ENCODE assay signal across 8 cellular contexts in genomic region chr4:138405934-138406567, GRCh38.
A peak's percentile ranks its signal among the peaks of the same experiment; 100 is the strongest.
DNase-seq lines count a peak whose midpoint lies in the region; ATAC-seq, FAIRE-seq and TF ChIP-seq lines count a peak whose summit lies in the region.

No MANE protein-coding gene starts in this region.

- H3K27me3 ChIP-seq in K562 (ENCODE audit: control insufficient read depth in 2 of 2, insufficient read depth in 2 of 2, low read length in 2 of 2) (no peaks in the 10 kb centered on the region), gastroesophageal sphincter (no peaks in the 10 kb centered on the region)

- H3K36me3 ChIP-seq in K562 (ENCODE audit: control insufficient read depth, insufficient read depth, low read length) (no peaks in the 10 kb centered on the region), gastroesophageal sphincter (no peaks in the 10 kb centered on the region)

- ATAC-seq in GM19463 (IDR thresholded peaks at IDR 0.05; ENCODE audit: unreplicated experiment) (peak; percentile 50), HG03378 (IDR thresholded peaks at IDR 0.05; ENCODE audit: unreplicated experiment) (peak; percentile 91), K562 (no peak), gastroesophageal sphincter (no peak)

- H3K4me3 ChIP-seq in K562 (no peak overlapping the region), gastroesophageal sphincter (no peak overlapping the region)

- H3K9me1 ChIP-seq in K562 (ENCODE audit: control insufficient read depth, insufficient read depth, low read length), result no peaks in the 10 kb centered on the region

- no peak overlapping the region for H3K9ac ChIP-seq in K562 (ENCODE audit: insufficient read depth in 1 of 2, low read depth in 2 of 2, low read length in 2 of 2)

- H3K27ac ChIP-seq in K562 (ENCODE audit: extremely low read depth, low read depth, low read length), result no peak overlapping the region
- no peak overlapping the region for H3K27ac ChIP-seq in gastroesophageal sphincter

- intact Hi-C loops in K562 (cut with micrococcal nuclease), result no loop called here

- TF ChIP-seq RAD21 in K562 (CRISPR knock-in tag; conservative IDR thresholded peaks at IDR 0.05 in 1 of 2, IDR thresholded peaks at IDR 0.05 in 1 of 2), result no peak

- H3K4me2 ChIP-seq in K562 (ENCODE audit: insufficient read depth, low read length), result no peak overlapping the region

- TF ChIP-seq EP300 in K562 (IDR thresholded peaks at IDR 0.05; ENCODE audit: low read length) (no peak), gastroesophageal sphincter (IDR thresholded peaks at IDR 0.05) (no peak)

- POLR2A ChIA-PET in K562 (lab: Yijun Ruan, JAX), result no interaction called here

- BruUV-seq in K562 (replicated peaks; lab: Mats Ljungman, UMichigan), result no TSS peak

- TF ChIP-seq POLR2A in K562 (conservative IDR thresholded peaks at IDR 0.05) (no peak), gastroesophageal sphincter (IDR thresholded peaks at IDR 0.05) (no peak)

- no peaks in the 10 kb centered on the region for H4K20me1 ChIP-seq in K562 (replicated peaks; ENCODE audit: control insufficient read depth, insufficient read depth, low read length)

- no peak for TF ChIP-seq CTCF in K562 (IDR thresholded peaks at IDR 0.05 in 2 of 3, conservative IDR thresholded peaks at IDR 0.05 in 1 of 3; ENCODE audit: insufficient read depth in 2 of 3, low read depth in 1 of 3, low read length in 3 of 3)
- no peak for TF ChIP-seq CTCF in gastroesophageal sphincter (IDR thresholded peaks at IDR 0.05)

- DNase-seq in AG08396 (ENCODE audit: low spot score) (peak; percentile 13), K562 (ENCODE audit: extremely low read depth in 1 of 4, low spot score in 3 of 4) (no peak), hippocampal formation (lab: John Stamatoyannopoulos, UW) (no peak), urothelium cell line (ENCODE audit: low spot score) (no peak), G401 (ENCODE audit: low spot score) (no peak)

- no peak overlapping the region; the same call in 1 of the 2 replicates for H2AFZ ChIP-seq in K562 (ENCODE audit: low read depth, low read length)

- CTCF ChIA-PET in K562 (lab: Yijun Ruan, JAX; ENCODE audit: low intra/inter-chr PET ratio), result no interaction called here

- FAIRE-seq in K562 (lab: Jason Lieb, UNC) (no peak), urothelium cell line (lab: Jason Lieb, UNC) (no peak)

- 0% methylated on average over 1 of the region's 1 CpG for WGBS in K562 (ENCODE audit: insufficient coverage, low coverage, missing lambda C conversion rate)
- WGBS in gastroesophageal sphincter (ENCODE audit: low coverage in 1 of 2), 2 donors, result 65 to 82% methylated on average over 1 of the region's 1 CpG

- H3K9me3 ChIP-seq in K562 (replicated peaks; ENCODE audit: control insufficient read depth, insufficient read depth, low read depth, low read length) (no peaks in the 10 kb centered on the region), gastroesophageal sphincter (no peaks in the 10 kb centered on the region)

- in situ Hi-C loops in K562 (cut with MboI) (no loop called here), G401 (cut with HindIII; ENCODE audit: low sequenced_read_pairs) (no loop called here)

- 0 out of 5 replicates have a peak, but pooled peaks cover 0 to 13% of the 10 kb centered on the region in 2 experiments for H3K4me1 ChIP-seq in K562 (replicated peaks in 1 of 2; ENCODE audit: control insufficient read depth in 2 of 2, insufficient read depth in 2 of 2, low read length in 2 of 2)
- H3K4me1 ChIP-seq in gastroesophageal sphincter, result peaks cover 0 to 7% (median 0%) of the 10 kb centered on the region in 3 donors

- H3K79me2 ChIP-seq in K562 (ENCODE audit: control insufficient read depth, insufficient read depth, low read length), result no peaks in the 10 kb centered on the region

TF ChIP-seq in K562, 482 proteins besides CTCF, POLR2A, EP300 and RAD21:
- peak; percentile 22; the same call in 1 of the 2 replicates for TF ChIP-seq C11orf30 (IDR thresholded peaks at IDR 0.05; ENCODE audit: low read depth)
- TF ChIP-seq MITF (IDR thresholded peaks at IDR 0.05), result 0 out of 2 replicates have a peak, but pooled peaks have one; percentile 27
- TF ChIP-seq FOSL1 (tag; conservative IDR thresholded peaks at IDR 0.05), result peak; percentile 57
- TF ChIP-seq, protein P1, sequence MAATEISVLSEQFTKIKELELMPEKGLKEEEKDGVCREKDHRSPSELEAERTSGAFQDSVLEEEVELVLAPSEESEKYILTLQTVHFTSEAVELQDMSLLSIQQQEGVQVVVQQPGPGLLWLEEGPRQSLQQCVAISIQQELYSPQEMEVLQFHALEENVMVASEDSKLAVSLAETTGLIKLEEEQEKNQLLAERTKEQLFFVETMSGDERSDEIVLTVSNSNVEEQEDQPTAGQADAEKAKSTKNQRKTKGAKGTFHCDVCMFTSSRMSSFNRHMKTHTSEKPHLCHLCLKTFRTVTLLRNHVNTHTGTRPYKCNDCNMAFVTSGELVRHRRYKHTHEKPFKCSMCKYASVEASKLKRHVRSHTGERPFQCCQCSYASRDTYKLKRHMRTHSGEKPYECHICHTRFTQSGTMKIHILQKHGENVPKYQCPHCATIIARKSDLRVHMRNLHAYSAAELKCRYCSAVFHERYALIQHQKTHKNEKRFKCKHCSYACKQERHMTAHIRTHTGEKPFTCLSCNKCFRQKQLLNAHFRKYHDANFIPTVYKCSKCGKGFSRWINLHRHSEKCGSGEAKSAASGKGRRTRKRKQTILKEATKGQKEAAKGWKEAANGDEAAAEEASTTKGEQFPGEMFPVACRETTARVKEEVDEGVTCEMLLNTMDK (IDR thresholded peaks at IDR 0.05; ENCODE audit: borderline replicate concordance, insufficient read depth, low read depth, low read length, poor library complexity, severe bottlenecking), result no peak
- peak; percentile 59; the same call in 1 of the 2 replicates for TF ChIP-seq SOX6 (IDR thresholded peaks at IDR 0.05)
- TF ChIP-seq ZNF24 (IDR thresholded peaks at IDR 0.05), result no peak
- TF ChIP-seq SRSF1 (IDR thresholded peaks at IDR 0.05; ENCODE audit: low read depth, low read length), result no peak
- no peak for TF ChIP-seq HEY1 (CRISPR knock-in tag; IDR thresholded peaks at IDR 0.05; ENCODE audit: borderline replicate concordance)
- TF ChIP-seq CEBPG (CRISPR knock-in tag; IDR thresholded peaks at IDR 0.05), result peak; percentile 66; the same call in 1 of the 2 replicates
- TF ChIP-seq CEBPG (tag; conservative IDR thresholded peaks at IDR 0.05 in 1 of 2, IDR thresholded peaks at IDR 0.05 in 1 of 2), result peak; percentile 52 to 67; a peak in 3 of 4 replicates
- TF ChIP-seq, protein P2, sequence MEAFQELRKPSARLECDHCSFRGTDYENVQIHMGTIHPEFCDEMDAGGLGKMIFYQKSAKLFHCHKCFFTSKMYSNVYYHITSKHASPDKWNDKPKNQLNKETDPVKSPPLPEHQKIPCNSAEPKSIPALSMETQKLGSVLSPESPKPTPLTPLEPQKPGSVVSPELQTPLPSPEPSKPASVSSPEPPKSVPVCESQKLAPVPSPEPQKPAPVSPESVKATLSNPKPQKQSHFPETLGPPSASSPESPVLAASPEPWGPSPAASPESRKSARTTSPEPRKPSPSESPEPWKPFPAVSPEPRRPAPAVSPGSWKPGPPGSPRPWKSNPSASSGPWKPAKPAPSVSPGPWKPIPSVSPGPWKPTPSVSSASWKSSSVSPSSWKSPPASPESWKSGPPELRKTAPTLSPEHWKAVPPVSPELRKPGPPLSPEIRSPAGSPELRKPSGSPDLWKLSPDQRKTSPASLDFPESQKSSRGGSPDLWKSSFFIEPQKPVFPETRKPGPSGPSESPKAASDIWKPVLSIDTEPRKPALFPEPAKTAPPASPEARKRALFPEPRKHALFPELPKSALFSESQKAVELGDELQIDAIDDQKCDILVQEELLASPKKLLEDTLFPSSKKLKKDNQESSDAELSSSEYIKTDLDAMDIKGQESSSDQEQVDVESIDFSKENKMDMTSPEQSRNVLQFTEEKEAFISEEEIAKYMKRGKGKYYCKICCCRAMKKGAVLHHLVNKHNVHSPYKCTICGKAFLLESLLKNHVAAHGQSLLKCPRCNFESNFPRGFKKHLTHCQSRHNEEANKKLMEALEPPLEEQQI (IDR thresholded peaks at IDR 0.05), result no peak
- TF ChIP-seq TEAD4 (IDR thresholded peaks at IDR 0.05; ENCODE audit: low read length), result peak; percentile 32; the same call in 1 of the 2 replicates
- TF ChIP-seq TEAD4 (CRISPR knock-in tag; IDR thresholded peaks at IDR 0.05; ENCODE audit: borderline replicate concordance), result no peak
- TF ChIP-seq CEBPB (tag; IDR thresholded peaks at IDR 0.05), result peak; percentile 92
- TF ChIP-seq NCOA1 (IDR thresholded peaks at IDR 0.05; ENCODE audit: low read depth), result no peak
- TF ChIP-seq ZNF79 (CRISPR knock-in tag; IDR thresholded peaks at IDR 0.05; ENCODE audit: low read depth), result no peak
- TF ChIP-seq BHLHE40 (IDR thresholded peaks at IDR 0.05; ENCODE audit: low read length), result peak; percentile 71
- TF ChIP-seq BRF2 (IDR thresholded peaks at IDR 0.05; ENCODE audit: borderline replicate concordance, insufficient read depth, insufficient read length), result no peak
- TF ChIP-seq ZNF717 (CRISPR knock-in tag; IDR thresholded peaks at IDR 0.05), result no peak

Comparison
In these comparisons a context has a peak if more than half of its experiments do, and no peak if none do; other contexts are left out.
1. ATAC-seq: peak in GM19463 (single experiment) and HG03378 (single experiment); none in K562 (single experiment) and gastroesophageal sphincter (single experiment).